Comparison of ENCODE assay signal across 23 cellular contexts in the genomic region with DNA sequence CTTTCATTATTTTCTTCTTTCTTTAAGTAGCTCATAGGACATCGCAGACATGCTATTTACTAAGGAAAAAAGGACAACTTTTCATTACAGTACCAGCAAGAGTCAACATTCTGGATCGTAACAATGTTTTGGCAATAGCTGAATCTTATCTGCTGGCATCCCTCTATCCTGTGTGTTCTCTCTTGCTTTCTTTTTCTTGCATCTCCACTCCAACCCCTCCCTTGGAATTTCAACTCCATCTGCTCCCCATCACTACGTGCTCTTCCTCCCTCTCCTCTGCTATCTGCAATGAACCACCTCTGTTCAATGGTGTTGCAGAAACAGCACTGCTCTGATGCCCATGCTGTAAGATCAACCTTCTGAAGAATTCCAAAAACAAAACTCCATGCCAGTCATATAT.
"Had no signal": no experiment of that assay in that cellular context is flagged by ENCODE, and none has a peak within 500 bp of the region (broad histone marks: within the 10 kb centered on the region; RNA-seq: fewer than 3 reads in every experiment).

No MANE protein-coding gene starts in this region.

- H3K9ac ChIP-seq: parathyroid adenoma had no signal

- H3K9me3 Mint-ChIP-seq: memory B cell, natural killer cell, neural crest cell, type B pancreatic cell had no signal

- H3K9me3 ChIP-seq: neutrophil, right lobe of liver, stomach, testis, tibial artery had no signal

- H3K36me3 ChIP-seq: right lobe of liver, tibial artery had no signal

- H3K27me3 ChIP-seq: neutrophil, right lobe of liver, stomach, testis, tibial artery had no signal

- H3K27me3 Mint-ChIP-seq: progenitor cell of endocrine pancreas, type B pancreatic cell had no signal

- H3K4me1 ChIP-seq: parathyroid adenoma, right lobe of liver had no signal

- H3K36me3 Mint-ChIP-seq: memory B cell, natural killer cell had no signal

- H3K4me3 Mint-ChIP-seq: memory B cell, natural killer cell, neural crest cell, type B pancreatic cell had no signal

- DNase-seq: dermis blood vessel endothelial cell; effector memory CD4-positive, alpha-beta T cell; head of caudate nucleus; natural killer cell; right lobe of liver; stimulated activated CD4-positive, alpha-beta T cell treated with anti-CD3 and anti-CD28 coated beads, Interleukin-12 subunit alpha, Interleukin-12 subunit beta, amount 100 ng/mL, for 4 hours; stimulated activated CD4-positive, alpha-beta T cell treated with anti-CD3 and anti-CD28 coated beads, Interleukin-1b, Interleukin-23, amount 100 ng/mL, for 48 hours; stimulated activated CD4-positive, alpha-beta T cell treated with anti-CD3 and anti-CD28 coated beads, Interleukin-4, amount 100 ng/mL, for 1 hour; stimulated activated CD8-positive, alpha-beta memory T cell treated with anti-CD3 and anti-CD28 coated beads, Interleukin-4, amount 100 ng/mL, for 48 hours; stimulated activated naive CD4-positive, alpha-beta T cell; stomach; substantia nigra; testis; tibial artery had no signal

- H3K27ac ChIP-seq: coronary artery, neutrophil, parathyroid adenoma, right lobe of liver, stomach, testis, tibial artery had no signal

- H3K4me1 Mint-ChIP-seq: memory B cell, natural killer cell had no signal

- ATAC-seq: natural killer cell, right lobe of liver had no signal

- H3K27ac Mint-ChIP-seq: memory B cell, natural killer cell, progenitor cell of endocrine pancreas, type B pancreatic cell had no signal

- H3K79me2 ChIP-seq: parathyroid adenoma had no signal

- H3K4me3 ChIP-seq: coronary artery, lung, right lobe of liver, smooth muscle cell, stomach, testis, tibial artery had no signal

- H2AFZ ChIP-seq: parathyroid adenoma had no signal

- H3K4me2 ChIP-seq: smooth muscle cell had no signal
